9 cellular contexts compared by ENCODE assay signal in genomic region chr1:93848352-93848883, GRCh38. TPM values are rescaled to one million over a fixed set of nuclear protein-coding genes. Genes with fewer than 3 reads are reported as not detected.
DNase-seq lines count a peak whose midpoint lies in the region; ATAC-seq and TF ChIP-seq lines count a peak whose summit lies in the region.
"Had no signal": no experiment of that assay in that cellular context is flagged by ENCODE, and none has a peak within 500 bp of the region (broad histone marks: within the 10 kb centered on the region; RNA-seq: fewer than 3 reads in every experiment).

No MANE protein-coding gene starts in this region.

- H3K36me3 ChIP-seq in MG63 (no peaks in the 10 kb centered on the region), ectodermal cell (ENCODE audit: control insufficient read depth, insufficient read depth, low read length) (no peaks in the 10 kb centered on the region), neuronal stem cell (replicated peaks in 1 of 2; ENCODE audit: control insufficient read depth in 2 of 2, insufficient read depth in 2 of 2, low read length in 2 of 2) (no peaks in the 10 kb centered on the region)
- H3K36me3 ChIP-seq: neutrophil had no signal

- H3K79me1 ChIP-seq in neuronal stem cell (ENCODE audit: low read depth, low read length), result no peaks in the 10 kb centered on the region

- H3K36me3 Mint-ChIP-seq in CD14-positive monocyte, result no peaks in the 10 kb centered on the region

- H3K4me3 ChIP-seq in MG63 (peak overlapping the region; percentile 83), ectodermal cell (ENCODE audit: insufficient read depth, low read depth, low read length) (peak overlapping the region; percentile 64), neuronal stem cell (ENCODE audit: low read length in 2 of 2) (peak overlapping the region in 1 of 2 donors; percentile 81)

- WGBS in ectodermal cell, 2 experiments, result 92 to 93% methylated on average over 1 to 4 of the region's 4 CpGs
- WGBS in neuronal stem cell (ENCODE audit: extremely low coverage in 2 of 2, insufficient read length in 2 of 2, insufficient replicate concordance in 1 of 2), 2 donors, result no CpG with 5 or more reads among the region's 4 CpGs

- TF ChIP-seq CTCF in CD14-positive monocyte (IDR thresholded peaks at IDR 0.05), result no peak

- peaks cover 0 to 4% (median 2%) of the 10 kb centered on the region in 3 donors for H3K27me3 Mint-ChIP-seq in CD14-positive monocyte (ENCODE audit: low read depth in 3 of 3)

- no peak overlapping the region for H2BK120ac ChIP-seq in neuronal stem cell (ENCODE audit: low read depth, low read length)

- no peak overlapping the region for H2AK5ac ChIP-seq in neuronal stem cell (ENCODE audit: low read depth, low read length)

- no peaks in the 10 kb centered on the region for H3K27me3 ChIP-seq in MG63
- H3K27me3 ChIP-seq in ectodermal cell (ENCODE audit: control insufficient read depth, insufficient read depth, low read length, poor library complexity, severe bottlenecking), result no peaks in the 10 kb centered on the region
- no peaks in the 10 kb centered on the region for H3K27me3 ChIP-seq in neuronal stem cell (ENCODE audit: control insufficient read depth in 3 of 3, insufficient read depth in 3 of 3, low read depth in 1 of 3, low read length in 3 of 3)

- peak overlapping the region; percentile 97 for H2AFZ ChIP-seq in neuronal stem cell (ENCODE audit: low read length)

- H3K4me1 ChIP-seq in ectodermal cell (ENCODE audit: control insufficient read depth, insufficient read depth, low read length) (no peaks in the 10 kb centered on the region), neuronal stem cell (ENCODE audit: control insufficient read depth in 2 of 2, insufficient read depth in 1 of 2, low read depth in 1 of 2, low read length in 2 of 2) (peaks cover 0 to 4% of the 10 kb centered on the region in 2 donors)

- H4K91ac ChIP-seq in neuronal stem cell (ENCODE audit: low read depth, low read length, poor library complexity), result no peak overlapping the region

- H3K9me3 ChIP-seq in MG63 (no peaks in the 10 kb centered on the region), ectodermal cell (ENCODE audit: control insufficient read depth, low read length) (no peaks in the 10 kb centered on the region), neuronal stem cell (replicated peaks in 1 of 2; ENCODE audit: control insufficient read depth in 2 of 2, insufficient read depth in 1 of 2, low read depth in 1 of 2, low read length in 2 of 2) (peaks cover 1 to 16% of the 10 kb centered on the region in 2 donors)
- H3K9me3 ChIP-seq: neutrophil had no signal

- no peak overlapping the region for H2BK15ac ChIP-seq in neuronal stem cell (ENCODE audit: low read length)

- ATAC-seq in HG02610 (IDR thresholded peaks at IDR 0.05; ENCODE audit: unreplicated experiment) (no peak), GM21737 (IDR thresholded peaks at IDR 0.05; ENCODE audit: unreplicated experiment) (no peak), HG03139 (IDR thresholded peaks at IDR 0.05; ENCODE audit: unreplicated experiment) (no peak)

- no peak overlapping the region for H3K23ac ChIP-seq in neuronal stem cell (ENCODE audit: low read depth, low read length, poor library complexity)

- H3K9ac ChIP-seq in neuronal stem cell (ENCODE audit: low read depth, low read length, poor library complexity), result no peak overlapping the region

- H3K4me2 ChIP-seq in neuronal stem cell (ENCODE audit: insufficient read depth, low read length, poor library complexity, severe bottlenecking), result no peak overlapping the region

- H2BK12ac ChIP-seq in neuronal stem cell (ENCODE audit: low read length), result no peak overlapping the region

- peak overlapping the region in 6 of 7 donors; percentile 87 to 93 (median 90) for H3K27ac Mint-ChIP-seq in CD14-positive monocyte

- H4K8ac ChIP-seq in neuronal stem cell (ENCODE audit: low read depth, low read length), result no peak overlapping the region

- peaks cover 0 to 4% (median 0%) of the 10 kb centered on the region in 7 donors for H3K9me3 Mint-ChIP-seq in CD14-positive monocyte

- H3K4me1 Mint-ChIP-seq in CD14-positive monocyte, result peaks cover 23% of the 10 kb centered on the region

- no peak overlapping the region for H3K18ac ChIP-seq in neuronal stem cell (ENCODE audit: low read length)

- no peak for DNase-seq in CD14-positive monocyte (ENCODE audit: low spot score)
- DNase-seq in MG63, result no peak
- peak; percentile 8 for DNase-seq in neuronal stem cell (ENCODE audit: low spot score)
- DNase-seq in NCI-H1417 treated with DMSO at 0.1 percent for 48 hours (lab: John Stamatoyannopoulos, UW), result no peak

- H3K14ac ChIP-seq in neuronal stem cell (ENCODE audit: low read length), result no peak overlapping the region

- H3K4me3 Mint-ChIP-seq in CD14-positive monocyte, result peak overlapping the region; percentile 94

- no peak overlapping the region for H3K4ac ChIP-seq in neuronal stem cell (ENCODE audit: low read length)

- H3K27ac ChIP-seq in ectodermal cell (ENCODE audit: insufficient read depth, low read depth, low read length, poor library complexity, severe bottlenecking), result no peak overlapping the region
- H3K27ac ChIP-seq in neuronal stem cell (replicated peaks; ENCODE audit: low read length), result no peak overlapping the region
- H3K27ac ChIP-seq: neutrophil had no signal

- no peak overlapping the region for H2BK5ac ChIP-seq in neuronal stem cell (ENCODE audit: low read length)

- intact Hi-C loops in CD14-positive monocyte (cut with micrococcal nuclease), result loop anchor here (5.0 to 10.0 kb wide), 6 partner anchors 156 to 544 kb away; partner anchors contain the start of gene DR1 (in 1 of the 2)

RNA-seq across cellular contexts. Expression of gene DNTTIP2, which starts 30.6 kb away (rescaled TPM):
- polyA plus RNA-seq in CD14-positive monocyte, result 10 to 100 TPM; 42.1 to 68.8 TPM
- total RNA-seq in MG63 (2014; rRNA removed; shearing (Covaris generic); ENCODE audit: low replicate concordance), result 13.1 and 13.9 TPM in 2 replicates
- polyA plus RNA-seq in ectodermal cell (2013, experiment 1 of 4), result 62.5 TPM
- 68.0 TPM for polyA plus RNA-seq in ectodermal cell (2013, experiment 2 of 4)
- polyA plus RNA-seq in ectodermal cell (2013, experiment 3 of 4), result 55.1 TPM
- polyA plus RNA-seq in ectodermal cell (2013, experiment 4 of 4), result 63.1 TPM
- polyA plus RNA-seq in neuronal stem cell (2013, experiment 1 of 2), result 62.9 TPM
- polyA plus RNA-seq in neuronal stem cell (2013, experiment 2 of 2), result 64.4 TPM
